Comparison of ENCODE assay signal across 22 cellular contexts in genomic region chr3:133376805-133377204, GRCh38. TPM values are rescaled to one million over a fixed set of nuclear protein-coding genes. Genes with fewer than 3 reads are reported as not detected.
DNase-seq lines count a peak whose midpoint lies in the region; ATAC-seq, FAIRE-seq and TF ChIP-seq lines count a peak whose summit lies in the region.
"Had no signal": no experiment of that assay in that cellular context is flagged by ENCODE, and none has a peak within 500 bp of the region (broad histone marks: within the 10 kb centered on the region; RNA-seq: fewer than 3 reads in every experiment).

No MANE protein-coding gene starts in this region.

- H3K4me2 ChIP-seq in neural progenitor cell, result no peak overlapping the region

- H3K4me3 ChIP-seq in NB4 (ENCODE audit: low read depth, low read length) (no peak overlapping the region), astrocyte of the cerebellum (ENCODE audit: low read depth, low read length) (no peak overlapping the region), neural progenitor cell (no peak overlapping the region)
- H3K4me3 ChIP-seq: lower lobe of right lung had no signal

- H3K79me2 ChIP-seq in neural progenitor cell (ENCODE audit: low read depth), result no peaks in the 10 kb centered on the region

- no peaks in the 10 kb centered on the region for H3K9me3 Mint-ChIP-seq in neural progenitor cell
- H3K9me3 Mint-ChIP-seq: HFFc6; stimulated activated naive CD8-positive, alpha-beta T cell treated with anti-CD3 and anti-CD28 coated beads, Interleukin-15, Interleukin-2, amounts not matched to agents 100 ng/mL and 50 ng/mL, for 24 hours had no signal

- ATAC-seq in Right ventricle myocardium superior (ENCODE audit: poor library complexity), result peak; percentile 44
- ATAC-seq in Right ventricle myocardium inferior, result no peak
- ATAC-seq in HG03442 (IDR thresholded peaks at IDR 0.05; ENCODE audit: unreplicated experiment), result no peak
- ATAC-seq: lower lobe of right lung had no signal

- in situ Hi-C loops in astrocyte of the cerebellum (cut with HindIII; ENCODE audit: low sequenced_read_pairs), result no loop called here

- H3K27me3 ChIP-seq in neural progenitor cell, result no peaks in the 10 kb centered on the region

- no peak for TF ChIP-seq CTCF in NB4 (IDR thresholded peaks at IDR 0.05; ENCODE audit: low read depth, low read length)
- peak; percentile 12 for TF ChIP-seq CTCF in astrocyte of the cerebellum (IDR thresholded peaks at IDR 0.05; ENCODE audit: low read depth, low read length, missing control alignments)
- TF ChIP-seq CTCF in neural progenitor cell (IDR thresholded peaks at IDR 0.05), result peak; percentile 7
- TF ChIP-seq CTCF in GM20000 (IDR thresholded peaks at IDR 0.05; ENCODE audit: extremely low read depth, missing control alignments), result no peak

- peaks cover 2% of the 10 kb centered on the region for H3K36me3 Mint-ChIP-seq in neural progenitor cell

- no peak overlapping the region for H3K4me3 Mint-ChIP-seq in neural progenitor cell
- H3K4me3 Mint-ChIP-seq: activated naive CD8-positive, alpha-beta T cell; HFFc6; stimulated activated naive CD8-positive, alpha-beta T cell treated with anti-CD3 and anti-CD28 coated beads, Interleukin-15, Interleukin-2, amounts not matched to agents 100 ng/mL and 50 ng/mL, for 24 hours had no signal

- H3K27me3 Mint-ChIP-seq in neural progenitor cell (ENCODE audit: insufficient read depth, low read depth), result peaks cover 4% of the 10 kb centered on the region
- H3K27me3 Mint-ChIP-seq: activated naive CD8-positive, alpha-beta T cell; stimulated activated naive CD8-positive, alpha-beta T cell treated with anti-CD3 and anti-CD28 coated beads, Interleukin-15, Interleukin-2, amounts not matched to agents 100 ng/mL and 50 ng/mL, for 24 hours had no signal

- no peaks in the 10 kb centered on the region for H3K9me3 ChIP-seq in neural progenitor cell (ENCODE audit: low read depth)
- H3K9me3 ChIP-seq: lower lobe of right lung had no signal

- TF ChIP-seq POLR2A in NB4 (IDR thresholded peaks at IDR 0.05; ENCODE audit: extremely low read depth, insufficient read length), result no peak
- no peak for TF ChIP-seq POLR2A in GM12891 (IDR thresholded peaks at IDR 0.05; ENCODE audit: low read depth, low read length)

- H3K4me1 ChIP-seq in neural progenitor cell, result peaks cover 23% of the 10 kb centered on the region
- H3K4me1 ChIP-seq: lower lobe of right lung had no signal

- peaks cover 25% of the 10 kb centered on the region for H3F3A ChIP-seq in neural progenitor cell (ENCODE audit: low read depth)

- no peak overlapping the region for H2AFZ ChIP-seq in neural progenitor cell (replicated peaks)

- FAIRE-seq in GM12891 (lab: Jason Lieb, UNC), result no peak

- H3K36me3 ChIP-seq in neural progenitor cell, result no peaks in the 10 kb centered on the region

- no peak overlapping the region for H3K27ac Mint-ChIP-seq in neural progenitor cell
- H3K27ac Mint-ChIP-seq: activated naive CD8-positive, alpha-beta T cell; HFFc6; stimulated activated naive CD8-positive, alpha-beta T cell treated with anti-CD3 and anti-CD28 coated beads, Interleukin-15, Interleukin-2, amounts not matched to agents 100 ng/mL and 50 ng/mL, for 24 hours had no signal

- H3K4me1 Mint-ChIP-seq in neural progenitor cell, result peaks cover 29% of the 10 kb centered on the region

- no peak overlapping the region for H3K9ac ChIP-seq in neural progenitor cell

- intact Hi-C loops in Right ventricle myocardium superior (cut with DNase I) (loop anchor here (2.0 kb wide), 1 partner anchor 336 kb away; no protein-coding TSS in a partner anchor), Right ventricle myocardium inferior (cut with DNase I) (loop anchor here (2.0 kb wide), 1 partner anchor 336 kb away; no protein-coding TSS in a partner anchor)

- no peaks in the 10 kb centered on the region for H4K20me1 ChIP-seq in neural progenitor cell (ENCODE audit: low read depth)

- DNase-seq in Right ventricle myocardium superior (no peak), Right ventricle myocardium inferior (ENCODE audit: missing footprints) (no peak), NB4 (ENCODE audit: low read depth) (peak; percentile 17), astrocyte of the cerebellum (ENCODE audit: low read depth) (no peak), neural progenitor cell (ENCODE audit: low spot score) (no peak), GM20000 (ENCODE audit: low spot score) (no peak), GM12891 (ENCODE audit: insufficient read length, low spot score) (no peak)
- DNase-seq: activated CD4-positive, alpha-beta T cell treated with anti-CD3 and anti-CD28 coated beads for 4 hours; effector CD8-positive, alpha-beta T cell; lower lobe of right lung; NCI-H446 treated with DMSO at 0.1 percent for 48 hours; stimulated activated CD4-positive, alpha-beta T cell treated with anti-CD3 and anti-CD28 coated beads, Interleukin-12 subunit alpha, Interleukin-12 subunit beta, amount 100 ng/mL, for 4 hours; T-helper 2 cell had no signal

- H3K27ac ChIP-seq in neural progenitor cell, result no peak overlapping the region
- H3K27ac ChIP-seq: lower lobe of right lung had no signal

TF ChIP-seq in GM12891, 5 proteins besides CTCF, POLR2A, EP300 and RAD21:
- TF ChIP-seq SPI1 (IDR thresholded peaks at IDR 0.05; ENCODE audit: low read depth, low read length), result no peak
- TF ChIP-seq PAX5 (IDR thresholded peaks at IDR 0.05; ENCODE audit: insufficient read depth, low read length, severe bottlenecking), result no peak
- TF ChIP-seq TAF1 (IDR thresholded peaks at IDR 0.05; ENCODE audit: low read depth, low read length), result no peak
- TF ChIP-seq POU2F2 (IDR thresholded peaks at IDR 0.05; ENCODE audit: low read depth, low read length), result no peak
- no peak for TF ChIP-seq POLR2AphosphoS5 (IDR thresholded peaks at IDR 0.05; ENCODE audit: low read depth, low read length)

RNA-seq across cellular contexts. Expression of gene BFSP2, which starts 23.1 kb away (rescaled TPM):
- total RNA-seq in Right ventricle myocardium superior (not detected), Right ventricle myocardium inferior (not detected), neural progenitor cell (ENCODE audit: low replicate concordance) (not detected in 2 replicates)
- 6.7 TPM for polyA plus RNA-seq in GM12891 (2012; ENCODE audit: low read depth, missing spikeins)
- total RNA-seq: bronchial epithelial cell, HFFc6, lower lobe of right lung, posterior vena cava, RPMI7951, urinary bladder had no signal
- polyA plus RNA-seq: AG04450, urinary bladder had no signal

Comparison
In these comparisons a context has a peak if more than half of its experiments do, and no peak if none do; other contexts are left out.
1. CTCF ChIP-seq: peak in astrocyte of the cerebellum (single experiment) and neural progenitor cell (single experiment); none in NB4 (single experiment) and GM20000 (single experiment).